ENCODE assay signal across 1 cellular context in the genomic region with DNA sequence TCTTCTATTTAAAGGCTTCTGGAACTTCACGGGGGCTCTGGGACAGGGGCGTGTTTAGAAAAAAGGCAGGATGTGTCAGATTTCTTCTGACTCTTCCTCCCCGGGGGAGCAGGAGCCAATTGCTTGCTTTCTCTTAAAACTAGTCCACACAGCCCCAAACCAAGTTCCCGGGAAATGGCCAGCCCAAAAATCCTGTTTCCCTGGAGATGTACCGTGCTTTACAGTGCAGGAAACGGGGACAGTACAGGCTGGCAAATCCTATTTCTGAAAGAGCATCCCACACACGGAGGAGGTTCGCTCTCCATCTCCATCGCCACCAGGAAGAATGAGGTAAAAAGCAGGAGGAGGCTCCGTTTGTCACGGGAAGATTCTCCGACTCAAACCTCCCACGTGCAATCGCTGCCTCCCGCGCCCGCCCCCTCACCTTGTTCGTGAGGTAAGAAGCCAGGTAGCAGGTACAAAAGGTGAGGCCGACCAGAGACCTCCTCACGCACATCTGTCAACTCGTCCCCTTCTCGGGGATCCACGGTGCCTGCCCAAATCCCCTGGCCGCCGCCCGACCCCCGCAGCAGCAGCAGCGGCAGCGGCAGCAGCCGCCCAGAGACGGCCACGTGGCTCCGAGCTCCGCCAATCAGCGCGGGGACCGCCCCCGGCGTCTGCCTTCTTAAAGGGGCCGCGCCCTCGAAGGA.
TF ChIP-seq lines count a peak whose summit lies in the region.

No MANE protein-coding gene starts in this region.

TF ChIP-seq in SK-N-SH, 30 proteins besides CTCF, POLR2A, EP300 and RAD21 (continued from another document):
- TF ChIP-seq MAX (IDR thresholded peaks at IDR 0.05; ENCODE audit: low read depth): peak; percentile 96
- no peak for TF ChIP-seq ELF1 (IDR thresholded peaks at IDR 0.05)
- TF ChIP-seq, protein P1, sequence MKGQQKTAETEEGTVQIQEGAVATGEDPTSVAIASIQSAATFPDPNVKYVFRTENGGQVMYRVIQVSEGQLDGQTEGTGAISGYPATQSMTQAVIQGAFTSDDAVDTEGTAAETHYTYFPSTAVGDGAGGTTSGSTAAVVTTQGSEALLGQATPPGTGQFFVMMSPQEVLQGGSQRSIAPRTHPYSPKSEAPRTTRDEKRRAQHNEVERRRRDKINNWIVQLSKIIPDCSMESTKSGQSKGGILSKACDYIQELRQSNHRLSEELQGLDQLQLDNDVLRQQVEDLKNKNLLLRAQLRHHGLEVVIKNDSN (IDR thresholded peaks at IDR 0.05; ENCODE audit: borderline replicate concordance, low read depth): peak; percentile 93
- TF ChIP-seq EZH2phosphoT487 (IDR thresholded peaks at IDR 0.05; ENCODE audit: borderline replicate concordance, low read depth): no peak
- 0 out of 2 replicates have a peak, but pooled peaks have one; percentile 69 for TF ChIP-seq SIN3A (IDR thresholded peaks at IDR 0.05; ENCODE audit: borderline replicate concordance, low read depth, low read length)
